In the genomic region with DNA sequence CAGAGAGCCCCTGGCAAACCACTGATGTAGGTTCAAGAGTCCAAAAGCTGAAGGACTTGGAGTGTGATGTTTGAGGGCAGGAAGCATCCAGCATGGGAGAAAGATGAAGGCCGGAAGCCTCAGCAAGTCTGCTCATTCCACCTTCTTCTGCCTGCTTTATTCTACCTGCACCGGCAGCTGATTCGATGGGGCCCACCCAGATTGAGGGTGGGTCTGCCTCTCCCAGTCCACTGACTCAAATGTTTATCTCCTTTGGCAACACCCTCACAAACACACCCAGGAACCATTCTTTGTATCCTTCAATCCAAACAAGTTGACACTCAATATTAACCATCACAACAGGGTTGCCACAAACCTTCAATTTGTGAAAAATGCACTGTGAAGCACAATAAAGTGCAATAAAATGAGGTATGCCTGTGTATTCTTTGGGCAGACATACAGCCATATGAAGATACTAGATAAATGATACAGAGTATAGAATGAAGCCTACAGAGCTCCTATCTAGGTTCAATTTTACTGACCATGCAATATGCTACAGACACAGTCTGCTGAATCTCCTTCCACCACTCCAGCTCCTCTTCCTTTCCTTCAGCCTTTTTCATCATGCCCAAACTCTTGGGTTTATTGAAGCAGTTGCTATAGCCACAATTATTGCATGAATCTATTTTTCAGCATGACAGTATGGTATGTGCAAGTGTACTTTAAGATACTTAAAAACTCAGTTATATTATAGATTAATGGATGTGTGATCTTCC, we compare ENCODE assay signal across 23 cellular contexts. TPM values are rescaled to one million over a fixed set of nuclear protein-coding genes. Genes with fewer than 3 reads are reported as not detected.
DNase-seq lines count a peak whose midpoint lies in the region; ATAC-seq, FAIRE-seq and TF ChIP-seq lines count a peak whose summit lies in the region.
"Had no signal": no experiment of that assay in that cellular context is flagged by ENCODE, and none has a peak within 500 bp of the region (broad histone marks: within the 10 kb centered on the region; RNA-seq: fewer than 3 reads in every experiment).

No MANE protein-coding gene starts in this region.

- H3K79me2 ChIP-seq in HCT116 (ENCODE audit: insufficient read depth, low read length) (no peaks in the 10 kb centered on the region), K562 (ENCODE audit: control insufficient read depth, insufficient read depth, low read length) (no peaks in the 10 kb centered on the region)

- TF ChIP-seq EP300 in K562 (IDR thresholded peaks at IDR 0.05; ENCODE audit: low read length), result no peak

- no peaks in the 10 kb centered on the region for H3K36me3 ChIP-seq in breast epithelium
- H3K36me3 ChIP-seq in HCT116 (ENCODE audit: control insufficient read depth in 1 of 2, insufficient read depth in 2 of 2, low read length in 2 of 2), result no peaks in the 10 kb centered on the region
- no peaks in the 10 kb centered on the region for H3K36me3 ChIP-seq in SK-N-MC (ENCODE audit: insufficient read depth, low read length)
- no peaks in the 10 kb centered on the region for H3K36me3 ChIP-seq in K562 (ENCODE audit: control insufficient read depth, insufficient read depth, low read length)
- H3K36me3 ChIP-seq in prostate gland, result no peaks in the 10 kb centered on the region
- H3K36me3 ChIP-seq: BLaER1, HAP-1 had no signal

- H2AFZ ChIP-seq in HCT116 (ENCODE audit: low read depth, low read length, poor library complexity, severe bottlenecking) (no peak overlapping the region), K562 (ENCODE audit: low read depth, low read length) (no peak overlapping the region)

- TF ChIP-seq CTCF in MCF 10A (IDR thresholded peaks at IDR 0.05; ENCODE audit: unreplicated experiment), result no peak
- no peak for TF ChIP-seq CTCF in breast epithelium (IDR thresholded peaks at IDR 0.05)
- no peak for TF ChIP-seq CTCF in HCT116 (IDR thresholded peaks at IDR 0.05 in 2 of 3, conservative IDR thresholded peaks at IDR 0.05 in 1 of 3; ENCODE audit: borderline replicate concordance in 1 of 3, insufficient read depth in 1 of 3, low read depth in 2 of 3, low read length in 2 of 3)
- TF ChIP-seq CTCF in K562 (IDR thresholded peaks at IDR 0.05 in 2 of 3, conservative IDR thresholded peaks at IDR 0.05 in 1 of 3; ENCODE audit: insufficient read depth in 2 of 3, low read depth in 1 of 3, low read length in 3 of 3), result no peak
- no peak for TF ChIP-seq CTCF in prostate gland (IDR thresholded peaks at IDR 0.05)

- RAD21 ChIA-PET in HCT116 (lab: Charles Lee; ENCODE audit: low non-redundant PET in 1 of 2, low total read pairs in 2 of 2, uncharacterized antibody in 2 of 2, unreplicated experiment in 2 of 2), result no interaction called here

- peaks cover 0 to 3% of the 10 kb centered on the region in 2 donors for H3K9me3 ChIP-seq in breast epithelium
- no peaks in the 10 kb centered on the region for H3K9me3 ChIP-seq in HCT116 (ENCODE audit: control insufficient read depth in 1 of 2, insufficient read depth in 1 of 2, low read depth in 1 of 2, low read length in 2 of 2)
- 0 out of 2 replicates have a peak, but pooled peaks cover 19% of the 10 kb centered on the region for H3K9me3 ChIP-seq in SK-N-MC (ENCODE audit: low read depth, low read length)
- peaks cover 4% of the 10 kb centered on the region; the same call in 1 of the 2 replicates for H3K9me3 ChIP-seq in K562 (replicated peaks; ENCODE audit: control insufficient read depth, insufficient read depth, low read depth, low read length)
- no peaks in the 10 kb centered on the region for H3K9me3 ChIP-seq in prostate gland
- H3K9me3 ChIP-seq: Caco-2 had no signal

- H3K27me3 ChIP-seq in breast epithelium, result no peaks in the 10 kb centered on the region
- H3K27me3 ChIP-seq in HCT116 (ENCODE audit: insufficient read depth, low read length), result no peaks in the 10 kb centered on the region
- no peaks in the 10 kb centered on the region for H3K27me3 ChIP-seq in K562 (ENCODE audit: control insufficient read depth in 2 of 2, insufficient read depth in 2 of 2, low read length in 2 of 2)
- no peaks in the 10 kb centered on the region for H3K27me3 ChIP-seq in prostate gland (replicated peaks; ENCODE audit: insufficient read depth)
- H3K27me3 ChIP-seq: BLaER1 had no signal

- intact Hi-C loops in MCF 10A (cut with micrococcal nuclease) (no loop called here), breast epithelium (cut with DNase I; ENCODE audit: low total_unique reads) (no loop called here), HCT116 (cut with micrococcal nuclease) (no loop called here), K562 (cut with micrococcal nuclease) (no loop called here), prostate gland (cut with DNase I) (no loop called here)

- peaks cover 13% of the 10 kb centered on the region for H3K9me3 Mint-ChIP-seq in MCF 10A (ENCODE audit: unreplicated experiment)

- no peak overlapping the region for H3K9ac ChIP-seq in HCT116 (ENCODE audit: low read length)
- no peak overlapping the region for H3K9ac ChIP-seq in SK-N-MC (ENCODE audit: insufficient read length)
- H3K9ac ChIP-seq in K562 (ENCODE audit: insufficient read depth in 1 of 2, low read depth in 2 of 2, low read length in 2 of 2), result no peak overlapping the region
- H3K9ac ChIP-seq: BLaER1 had no signal

- no peak overlapping the region for H3K4me3 Mint-ChIP-seq in MCF 10A (ENCODE audit: unreplicated experiment)
- H3K4me3 Mint-ChIP-seq: B cell; CD4-positive, CD25-positive, alpha-beta regulatory T cell; CD8-positive, alpha-beta T cell had no signal

- TF ChIP-seq POLR2A in breast epithelium (IDR thresholded peaks at IDR 0.05) (no peak), HCT116 (IDR thresholded peaks at IDR 0.05; ENCODE audit: borderline replicate concordance, extremely low read depth, insufficient read depth, insufficient read length) (no peak), K562 (conservative IDR thresholded peaks at IDR 0.05) (no peak), prostate gland (IDR thresholded peaks at IDR 0.05) (no peak)

- no peak for ATAC-seq in HCT116
- ATAC-seq in K562, result peak; percentile 60
- ATAC-seq: A549; CD8-positive, alpha-beta T cell had no signal

- peaks cover 19% of the 10 kb centered on the region for H3K4me1 Mint-ChIP-seq in MCF 10A (ENCODE audit: insufficient read depth, unreplicated experiment)
- H3K4me1 Mint-ChIP-seq: B cell; CD4-positive, CD25-positive, alpha-beta regulatory T cell had no signal

- no peak for DNase-seq in MCF 10A (ENCODE audit: unreplicated experiment)
- no peak for DNase-seq in breast epithelium (ENCODE audit: low spot score in 2 of 2)
- DNase-seq in HCT116 (ENCODE audit: low read depth, low spot score), result no peak
- no peak for DNase-seq in SK-N-MC (ENCODE audit: low read depth, low spot score)
- no peak for DNase-seq in K562 (ENCODE audit: extremely low read depth in 1 of 4, low spot score in 3 of 4)
- no peak for DNase-seq in prostate gland (ENCODE audit: low spot score)
- DNase-seq in stimulated activated CD4-positive, alpha-beta T cell treated with anti-CD3 and anti-CD28 coated beads, Interleukin-2, amount 100 ng/mL, for 24 hours, result no peak
- no peak for DNase-seq in NCI-H2029 (lab: John Stamatoyannopoulos, UW)
- DNase-seq: 8988T; Caco-2; CD4-positive, CD25-positive, alpha-beta regulatory T cell; CD8-positive, alpha-beta T cell; DMS153; DND-41; GOT3 had no signal

- H4K20me1 ChIP-seq in HCT116 (ENCODE audit: insufficient read depth) (no peaks in the 10 kb centered on the region), K562 (replicated peaks; ENCODE audit: control insufficient read depth, insufficient read depth, low read length) (no peaks in the 10 kb centered on the region)
- H4K20me1 ChIP-seq: BLaER1 had no signal

- TF ChIP-seq RAD21 in HCT116 (IDR thresholded peaks at IDR 0.05; ENCODE audit: low read depth) (no peak), K562 (CRISPR knock-in tag; conservative IDR thresholded peaks at IDR 0.05 in 1 of 2, IDR thresholded peaks at IDR 0.05 in 1 of 2) (no peak)

- H3K9me2 ChIP-seq in HCT116 (ENCODE audit: insufficient read depth), result no peaks in the 10 kb centered on the region

- in situ Hi-C loops in K562 (cut with MboI), result no loop called here

- POLR2A ChIA-PET in MCF 10A (lab: Yijun Ruan, JAX) (interaction anchor here (1.2 to 5.2 kb wide), 8 partner anchors 9 to 1280 kb away, joined by 3 to 89 read pairs (median 8); a partner anchor contains a TSS), HCT116 (lab: Charles Lee) (no interaction called here), K562 (lab: Yijun Ruan, JAX) (interaction anchor here (1.0 to 1.3 kb wide), 3 partner anchors 13 to 141 kb away, joined by 3 to 4 read pairs (median 3); no protein-coding TSS in a partner anchor)

- no peak for FAIRE-seq in K562 (lab: Jason Lieb, UNC)
- FAIRE-seq: A549, G401.6, GM12892, H54 had no signal

- WGBS in K562 (ENCODE audit: insufficient coverage, low coverage, missing lambda C conversion rate), result 91% methylated on average over 3 of the region's 3 CpGs
- WGBS in prostate gland, result 89% methylated on average over 3 of the region's 3 CpGs

- no peaks in the 10 kb centered on the region for H3K27me3 Mint-ChIP-seq in MCF 10A (ENCODE audit: insufficient read depth, unreplicated experiment)
- H3K27me3 Mint-ChIP-seq: CD4-positive, CD25-positive, alpha-beta regulatory T cell had no signal

- no peak overlapping the region for H3K4me3 ChIP-seq in breast epithelium
- H3K4me3 ChIP-seq in HCT116 (replicated peaks in 1 of 2; ENCODE audit: low read depth in 1 of 2, low read length in 2 of 2), result no peak overlapping the region
- no peak overlapping the region for H3K4me3 ChIP-seq in SK-N-MC
- no peak overlapping the region for H3K4me3 ChIP-seq in K562
- no peak overlapping the region for H3K4me3 ChIP-seq in prostate gland
- H3K4me3 ChIP-seq: A549, BLaER1, HAP-1 had no signal

- H3K4me2 ChIP-seq in HCT116 (ENCODE audit: low read length) (no peak overlapping the region), K562 (ENCODE audit: insufficient read depth, low read length) (no peak overlapping the region)
- H3K4me2 ChIP-seq: A549, BLaER1 had no signal

- BruUV-seq in MCF 10A (replicated peaks; lab: Mats Ljungman, UMichigan) (no TSS peak), HCT116 (replicated peaks; lab: Mats Ljungman, UMichigan) (no TSS peak), K562 (replicated peaks; lab: Mats Ljungman, UMichigan) (no TSS peak)

- H3K4me1 ChIP-seq in breast epithelium (no peaks in the 10 kb centered on the region), HCT116 (ENCODE audit: control insufficient read depth in 1 of 2, insufficient read depth in 2 of 2, low read length in 2 of 2) (no peaks in the 10 kb centered on the region), K562 (replicated peaks in 1 of 2; ENCODE audit: control insufficient read depth in 2 of 2, insufficient read depth in 2 of 2, low read length in 2 of 2) (peaks cover 0 to 7% of the 10 kb centered on the region in 2 experiments; a peak in 2 of 5 replicates), prostate gland (replicated peaks) (peaks cover 4% of the 10 kb centered on the region)
- H3K4me1 ChIP-seq: BLaER1, Caco-2 had no signal

- peak overlapping the region; percentile 75 for H3K27ac Mint-ChIP-seq in MCF 10A (ENCODE audit: low read depth, unreplicated experiment)
- H3K27ac Mint-ChIP-seq: B cell; CD4-positive, CD25-positive, alpha-beta regulatory T cell; CD8-positive, alpha-beta T cell had no signal

- no peaks in the 10 kb centered on the region for H3K9me1 ChIP-seq in K562 (ENCODE audit: control insufficient read depth, insufficient read depth, low read length)

- no peaks in the 10 kb centered on the region for H3K36me3 Mint-ChIP-seq in MCF 10A (ENCODE audit: insufficient read depth, unreplicated experiment)
- H3K36me3 Mint-ChIP-seq: CD4-positive, CD25-positive, alpha-beta regulatory T cell; CD8-positive, alpha-beta T cell had no signal

- CTCF ChIA-PET in MCF 10A (lab: Yijun Ruan, JAX) (interaction anchor here (0.5 to 1.6 kb wide), 5 partner anchors 8 to 108 kb away, joined by 3 to 10 read pairs (median 4); no protein-coding TSS in a partner anchor), HCT116 (lab: Charles Lee) (no interaction called here), K562 (lab: Yijun Ruan, JAX; ENCODE audit: low intra/inter-chr PET ratio) (no interaction called here)

- H3K27ac ChIP-seq in breast epithelium (no peak overlapping the region), HCT116 (ENCODE audit: low read depth, low read length) (no peak overlapping the region), SK-N-MC (peak overlapping the region; percentile 92), K562 (ENCODE audit: extremely low read depth, low read depth, low read length) (no peak overlapping the region), prostate gland (no peak overlapping the region)
- H3K27ac ChIP-seq: BLaER1, C4-2B had no signal

RNA-seq across cellular contexts. Expression of a gene that starts 24.0 kb away (rescaled TPM):
- total RNA-seq in MCF 10A (2022) (88.8 and 102 TPM in 2 replicates), breast epithelium (10 to 100 TPM; 39.8 to 54.7 (median 46.7) TPM), HCT116 (2021; ENCODE audit: unreplicated experiment) (44.0 TPM), K562 (2014; rRNA removed) (41.1 and 57.4 TPM in 2 replicates), K562 (2014; rRNA removed; fragmentation: Illumina TruSeq; extraction: Trizol) (69.8 and 76.9 TPM in 2 replicates), K562 (2015; rRNA removed; fragmentation: Illumina TruSeq; extraction: Trizol) (73.9 and 77.5 TPM in 2 replicates), K562 (2021) (49.8 and 54.9 TPM in 2 replicates), prostate gland (10 to 100 TPM; 31.3 to 76.9 TPM)
- polyA plus RNA-seq in HCT116 (2012), result 12.8 and 15.7 TPM in 2 replicates
- 57.9 and 301 TPM in 2 replicates for total RNA-seq in K562 (2011; cell fraction: chromatin; rRNA removed; ENCODE audit: low replicate concordance)
- total RNA-seq in K562 (2011; cell fraction: nucleolus; rRNA removed), result 30.5 and 47.2 TPM in 2 replicates
- 88.9 and 189 TPM in 2 replicates for total RNA-seq in K562 (2011; cell fraction: nucleoplasm; rRNA removed)
- polyA plus RNA-seq in K562 (2011; rRNA removed) (27.7 and 44.1 TPM in 2 replicates), K562 (2014; fragmentation: Illumina TruSeq; extraction: Trizol) (31.6 and 34.5 TPM in 2 replicates), K562 (2014; fragmentation: Nextera tagmentation; extraction: Ambion mirVana) (10 to 100 TPM in 1 of 2 experiments, 1 to 10 TPM in 1; 8.0 to 52.1 TPM), K562 (2014; rRNA removed) (27.0 and 27.4 TPM in 2 replicates)
- polyA plus RNA-seq in K562 (2011; cell fraction: cytosol; rRNA removed), result 16.9 and 17.7 TPM in 2 replicates
- polyA plus RNA-seq in K562 (2011; cell fraction: nucleus; rRNA removed), result 29.4 and 39.0 TPM in 2 replicates
- 25.7 and 29.0 TPM in 2 replicates for polyA plus RNA-seq in K562 (2012)
- 164 and 196 TPM in 2 replicates for polyA minus RNA-seq in K562 (2011; rRNA and poly(A)+ RNA removed)
- polyA minus RNA-seq in K562 (2011; cell fraction: cytosol; rRNA and poly(A)+ RNA removed), result 34.5 and 62.7 TPM in 2 replicates
- 138 and 164 TPM in 2 replicates for polyA minus RNA-seq in K562 (2011; cell fraction: nucleus; rRNA and poly(A)+ RNA removed)
